1 cellular context compared by ENCODE assay signal in genomic region chr2:177393824-177394614, GRCh38.
A peak's percentile ranks its signal among the peaks of the same experiment; 100 is the strongest.
TF ChIP-seq lines count a peak whose summit lies in the region.

No MANE protein-coding gene starts in this region.

TF ChIP-seq in HepG2, 621 proteins besides CTCF, POLR2A, EP300 and RAD21 (continued from another document and continues in another):
- TF ChIP-seq AHDC1 (CRISPR knock-in tag; IDR thresholded peaks at IDR 0.05; ENCODE audit: borderline replicate concordance) (peak; percentile 47; the same call in 1 of the 2 replicates), CREBL2 (CRISPR knock-in tag; IDR thresholded peaks at IDR 0.05; ENCODE audit: borderline replicate concordance) (no peak), CEBPG (CRISPR knock-in tag; IDR thresholded peaks at IDR 0.05) (peak; percentile 55), SP4 (CRISPR knock-in tag; IDR thresholded peaks at IDR 0.05) (no peak), MED1 (CRISPR knock-in tag; IDR thresholded peaks at IDR 0.05) (peak; percentile 59; the same call in 1 of the 2 replicates), ZBTB20 (CRISPR knock-in tag; IDR thresholded peaks at IDR 0.05; ENCODE audit: borderline replicate concordance, low read depth) (0 out of 2 replicates have a peak, but pooled peaks have one; percentile 19), DPF2 (CRISPR knock-in tag; IDR thresholded peaks at IDR 0.05; ENCODE audit: borderline replicate concordance, low read depth) (no peak), ELF3 (CRISPR knock-in tag; IDR thresholded peaks at IDR 0.05) (peak; percentile 52; the same call in 1 of the 2 replicates), ZNF256 (CRISPR knock-in tag; conservative IDR thresholded peaks at IDR 0.05) (no peak), CBFB (CRISPR knock-in tag; IDR thresholded peaks at IDR 0.05) (no peak), ZNF879 (CRISPR knock-in tag; IDR thresholded peaks at IDR 0.05) (no peak), MYC (CRISPR knock-in tag; IDR thresholded peaks at IDR 0.05; ENCODE audit: borderline replicate concordance) (no peak), NFKBIZ (CRISPR knock-in tag; IDR thresholded peaks at IDR 0.05) (no peak), NCOA5 (CRISPR knock-in tag; IDR thresholded peaks at IDR 0.05) (no peak), KLF16 (CRISPR knock-in tag; IDR thresholded peaks at IDR 0.05) (no peak), SKIL (CRISPR knock-in tag; IDR thresholded peaks at IDR 0.05; ENCODE audit: borderline replicate concordance) (peak; percentile 49; the same call in 1 of the 2 replicates), ZEB1 (IDR thresholded peaks at IDR 0.05; ENCODE audit: insufficient replicate concordance, low read depth) (peak; percentile 82), BCL6 (CRISPR knock-in tag; IDR thresholded peaks at IDR 0.05) (peak; percentile 53; the same call in 1 of the 2 replicates), RNF219 (CRISPR knock-in tag; IDR thresholded peaks at IDR 0.05) (no peak), CAMTA2 (CRISPR knock-in tag; IDR thresholded peaks at IDR 0.05; ENCODE audit: borderline replicate concordance) (no peak), ISL2 (CRISPR knock-in tag; IDR thresholded peaks at IDR 0.05) (peak; percentile 82), HNF4G (IDR thresholded peaks at IDR 0.05; ENCODE audit: borderline replicate concordance, low read depth, low read length) (no peak), HNF4G (CRISPR knock-in tag; IDR thresholded peaks at IDR 0.05; ENCODE audit: borderline replicate concordance, low read depth) (no peak), ZNF230 (CRISPR knock-in tag; IDR thresholded peaks at IDR 0.05) (no peak), SRSF9 (IDR thresholded peaks at IDR 0.05; ENCODE audit: borderline replicate concordance, insufficient read depth, low read depth, low read length, poor library complexity, severe bottlenecking) (no peak), ZNF615 (CRISPR knock-in tag; IDR thresholded peaks at IDR 0.05; ENCODE audit: borderline replicate concordance) (no peak), KLF13 (CRISPR knock-in tag; IDR thresholded peaks at IDR 0.05) (no peak), NR0B2 (CRISPR knock-in tag; IDR thresholded peaks at IDR 0.05) (no peak), XBP1 (CRISPR knock-in tag; IDR thresholded peaks at IDR 0.05) (no peak), PLRG1 (conservative IDR thresholded peaks at IDR 0.05) (no peak), FOXA3 (CRISPR knock-in tag; IDR thresholded peaks at IDR 0.05) (peak; percentile 80), ZNF136 (CRISPR knock-in tag; IDR thresholded peaks at IDR 0.05; ENCODE audit: low read depth) (no peak), SIN3B (IDR thresholded peaks at IDR 0.05; ENCODE audit: low read length) (no peak), MBD4 (IDR thresholded peaks at IDR 0.05; ENCODE audit: borderline replicate concordance, low read length) (no peak), ESRRA (CRISPR knock-in tag; IDR thresholded peaks at IDR 0.05; ENCODE audit: low read depth) (no peak), ZBED4 (CRISPR knock-in tag; IDR thresholded peaks at IDR 0.05; ENCODE audit: borderline replicate concordance) (no peak)
- TF ChIP-seq, protein P1, sequence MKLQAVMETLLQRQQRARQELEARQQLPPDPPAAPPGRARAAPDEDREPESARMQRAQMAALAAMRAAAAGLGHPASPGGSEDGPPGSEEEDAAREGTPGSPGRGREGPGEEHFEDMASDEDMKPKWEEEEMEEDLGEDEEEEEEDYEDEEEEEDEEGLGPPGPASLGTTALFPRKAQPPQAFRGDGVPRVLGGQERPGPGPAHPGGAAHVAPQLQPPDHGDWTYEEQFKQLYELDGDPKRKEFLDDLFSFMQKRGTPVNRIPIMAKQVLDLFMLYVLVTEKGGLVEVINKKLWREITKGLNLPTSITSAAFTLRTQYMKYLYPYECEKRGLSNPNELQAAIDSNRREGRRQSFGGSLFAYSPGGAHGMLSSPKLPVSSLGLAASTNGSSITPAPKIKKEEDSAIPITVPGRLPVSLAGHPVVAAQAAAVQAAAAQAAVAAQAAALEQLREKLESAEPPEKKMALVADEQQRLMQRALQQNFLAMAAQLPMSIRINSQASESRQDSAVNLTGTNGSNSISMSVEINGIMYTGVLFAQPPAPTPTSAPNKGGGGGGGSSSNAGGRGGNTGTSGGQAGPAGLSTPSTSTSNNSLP (IDR thresholded peaks at IDR 0.05; ENCODE audit: low read depth, low read length), result no peak
- TF ChIP-seq, protein P2, sequence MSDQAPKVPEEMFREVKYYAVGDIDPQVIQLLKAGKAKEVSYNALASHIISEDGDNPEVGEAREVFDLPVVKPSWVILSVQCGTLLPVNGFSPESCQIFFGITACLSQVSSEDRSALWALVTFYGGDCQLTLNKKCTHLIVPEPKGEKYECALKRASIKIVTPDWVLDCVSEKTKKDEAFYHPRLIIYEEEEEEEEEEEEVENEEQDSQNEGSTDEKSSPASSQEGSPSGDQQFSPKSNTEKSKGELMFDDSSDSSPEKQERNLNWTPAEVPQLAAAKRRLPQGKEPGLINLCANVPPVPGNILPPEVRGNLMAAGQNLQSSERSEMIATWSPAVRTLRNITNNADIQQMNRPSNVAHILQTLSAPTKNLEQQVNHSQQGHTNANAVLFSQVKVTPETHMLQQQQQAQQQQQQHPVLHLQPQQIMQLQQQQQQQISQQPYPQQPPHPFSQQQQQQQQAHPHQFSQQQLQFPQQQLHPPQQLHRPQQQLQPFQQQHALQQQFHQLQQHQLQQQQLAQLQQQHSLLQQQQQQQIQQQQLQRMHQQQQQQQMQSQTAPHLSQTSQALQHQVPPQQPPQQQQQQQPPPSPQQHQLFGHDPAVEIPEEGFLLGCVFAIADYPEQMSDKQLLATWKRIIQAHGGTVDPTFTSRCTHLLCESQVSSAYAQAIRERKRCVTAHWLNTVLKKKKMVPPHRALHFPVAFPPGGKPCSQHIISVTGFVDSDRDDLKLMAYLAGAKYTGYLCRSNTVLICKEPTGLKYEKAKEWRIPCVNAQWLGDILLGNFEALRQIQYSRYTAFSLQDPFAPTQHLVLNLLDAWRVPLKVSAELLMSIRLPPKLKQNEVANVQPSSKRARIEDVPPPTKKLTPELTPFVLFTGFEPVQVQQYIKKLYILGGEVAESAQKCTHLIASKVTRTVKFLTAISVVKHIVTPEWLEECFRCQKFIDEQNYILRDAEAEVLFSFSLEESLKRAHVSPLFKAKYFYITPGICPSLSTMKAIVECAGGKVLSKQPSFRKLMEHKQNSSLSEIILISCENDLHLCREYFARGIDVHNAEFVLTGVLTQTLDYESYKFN (CRISPR knock-in tag; conservative IDR thresholded peaks at IDR 0.05), result peak; percentile 80
- TF ChIP-seq, protein P3, sequence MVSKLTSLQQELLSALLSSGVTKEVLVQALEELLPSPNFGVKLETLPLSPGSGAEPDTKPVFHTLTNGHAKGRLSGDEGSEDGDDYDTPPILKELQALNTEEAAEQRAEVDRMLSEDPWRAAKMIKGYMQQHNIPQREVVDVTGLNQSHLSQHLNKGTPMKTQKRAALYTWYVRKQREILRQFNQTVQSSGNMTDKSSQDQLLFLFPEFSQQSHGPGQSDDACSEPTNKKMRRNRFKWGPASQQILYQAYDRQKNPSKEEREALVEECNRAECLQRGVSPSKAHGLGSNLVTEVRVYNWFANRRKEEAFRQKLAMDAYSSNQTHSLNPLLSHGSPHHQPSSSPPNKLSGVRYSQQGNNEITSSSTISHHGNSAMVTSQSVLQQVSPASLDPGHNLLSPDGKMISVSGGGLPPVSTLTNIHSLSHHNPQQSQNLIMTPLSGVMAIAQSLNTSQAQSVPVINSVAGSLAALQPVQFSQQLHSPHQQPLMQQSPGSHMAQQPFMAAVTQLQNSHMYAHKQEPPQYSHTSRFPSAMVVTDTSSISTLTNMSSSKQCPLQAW (CRISPR knock-in tag; IDR thresholded peaks at IDR 0.05), result no peak
